In the genomic region with DNA sequence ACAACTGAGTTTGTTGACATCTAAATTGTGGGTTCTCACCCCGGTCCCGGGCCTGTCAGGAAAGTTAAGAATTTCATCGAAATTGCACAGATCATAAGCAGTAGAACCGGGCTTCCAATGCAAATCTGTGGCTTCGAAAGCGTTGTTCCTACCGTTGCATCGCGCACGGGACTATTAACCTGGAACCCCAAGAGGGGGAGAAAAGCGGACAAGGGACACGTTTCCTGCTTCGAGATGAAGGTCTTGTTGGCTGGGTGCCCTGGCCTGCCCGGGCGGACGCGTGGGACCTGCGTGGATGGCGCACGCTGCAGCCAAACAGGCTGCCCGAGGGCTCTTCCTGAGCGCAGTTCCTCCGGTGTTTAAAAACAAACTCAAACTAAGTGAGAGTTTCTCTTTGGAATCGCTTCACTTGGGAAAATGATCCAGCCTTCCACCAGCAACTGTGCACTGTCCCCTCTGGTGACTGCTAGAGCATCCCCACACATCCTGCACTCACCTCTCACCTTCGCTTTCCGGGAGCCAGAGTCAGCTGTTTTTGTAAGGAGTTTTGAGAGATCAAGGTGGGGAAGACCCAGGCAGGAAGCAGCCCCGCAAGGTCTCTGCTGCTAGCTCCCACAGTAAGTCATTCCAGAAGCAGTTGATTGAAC, we compare ENCODE assay signal across 24 cellular contexts. TPM values are rescaled to one million over a fixed set of nuclear protein-coding genes. Genes with fewer than 3 reads are reported as not detected.
DNase-seq lines count a peak whose midpoint lies in the region; ATAC-seq and TF ChIP-seq lines count a peak whose summit lies in the region.
"Had no signal": no experiment of that assay in that cellular context is flagged by ENCODE, and none has a peak within 500 bp of the region (broad histone marks: within the 10 kb centered on the region; RNA-seq: fewer than 3 reads in every experiment).

No MANE protein-coding gene starts in this region.

- TF ChIP-seq CTCF in H9 (conservative IDR thresholded peaks at IDR 0.05) (no peak), neural cell (IDR thresholded peaks at IDR 0.05; ENCODE audit: poor library complexity, severe bottlenecking) (no peak)

- H3K27ac Mint-ChIP-seq in H9: no peak overlapping the region
- H3K27ac Mint-ChIP-seq: HFFc6 had no signal

- intact Hi-C loops in left cardiac atrium (cut with DNase I): loop anchor here in 1 of 2 donors (10.0 kb wide), 1 partner anchor 74 kb away; no protein-coding TSS in a partner anchor

- H3T11ph ChIP-seq in H9 (ENCODE audit: low read length): no peak overlapping the region

- no peaks in the 10 kb centered on the region for H3K79me1 ChIP-seq in H9 (ENCODE audit: insufficient read depth, low read depth, low read length, poor library complexity, severe bottlenecking)

- H3K27ac ChIP-seq in H9 (ENCODE audit: insufficient read length, low read depth, low read length) (no peak overlapping the region), neural cell (ENCODE audit: low read length) (no peak overlapping the region)
- H3K27ac ChIP-seq: breast epithelium, neutrophil had no signal

- no peak overlapping the region for H3K14ac ChIP-seq in H9 (ENCODE audit: insufficient read depth, low read length)

- H3K36me3 Mint-ChIP-seq in H9 (ENCODE audit: insufficient read depth in 1 of 3, low read depth in 3 of 3): no peaks in the 10 kb centered on the region
- H3K36me3 Mint-ChIP-seq: CD4-positive, CD25-positive, alpha-beta regulatory T cell had no signal

- H2BK5ac ChIP-seq in H9 (ENCODE audit: insufficient read length, low read length): no peak overlapping the region

- H3K9me2 ChIP-seq in neural cell (ENCODE audit: insufficient read depth, low read length): no peaks in the 10 kb centered on the region

- no peak overlapping the region for H2BK12ac ChIP-seq in H9 (ENCODE audit: insufficient read length, low read depth, low read length)

- H3K4me2 ChIP-seq in H9 (ENCODE audit: insufficient read depth, insufficient read length, low read length) (peak overlapping the region; percentile 81), neural cell (ENCODE audit: low read length) (no peak overlapping the region)

- no peak for ATAC-seq in left cardiac atrium
- ATAC-seq: left colon; stimulated activated naive CD8-positive, alpha-beta T cell treated with anti-CD3 and anti-CD28 coated beads, Interleukin-15, Interleukin-2, amounts not matched to agents 100 U/mL and 50 U/mL, for 24 hours had no signal

- H3F3A ChIP-seq in neural cell (ENCODE audit: insufficient read depth, low read length, poor library complexity, severe bottlenecking): no peaks in the 10 kb centered on the region

- H2AK5ac ChIP-seq in H9 (ENCODE audit: insufficient read length, low read length): no peak overlapping the region

- H3K79me2 ChIP-seq in H9 (ENCODE audit: insufficient read depth, low read length) (no peaks in the 10 kb centered on the region), neural cell (replicated peaks; ENCODE audit: insufficient read depth, low read length) (no peaks in the 10 kb centered on the region)

- peaks cover 26% of the 10 kb centered on the region for H3K23me2 ChIP-seq in H9 (ENCODE audit: insufficient read length, low read depth, low read length, poor library complexity, severe bottlenecking)

- H3K9ac ChIP-seq in ES-I3 (ENCODE audit: low read depth, low read length) (peak overlapping the region; percentile 56; the same call in 1 of the 2 replicates), H9 (ENCODE audit: extremely low read depth, insufficient read length, low read length) (no peak overlapping the region), neural cell (ENCODE audit: low read length) (no peak overlapping the region)

- no peak overlapping the region for H2AFZ ChIP-seq in H9 (ENCODE audit: low read length)
- no peak overlapping the region for H2AFZ ChIP-seq in neural cell (ENCODE audit: low read depth, low read length)

- H3K23ac ChIP-seq in H9 (ENCODE audit: insufficient read length, low read depth, low read length): no peak overlapping the region

- no peak for TF ChIP-seq RAD21 in neural cell (conservative IDR thresholded peaks at IDR 0.05)

- H2BK15ac ChIP-seq in H9 (ENCODE audit: low read depth, low read length): no peak overlapping the region

- H3K27me3 ChIP-seq in H9 (ENCODE audit: insufficient read depth, low read length) (peaks cover 89% of the 10 kb centered on the region), neural cell (ENCODE audit: insufficient read depth, low read depth, low read length) (peaks cover 100% of the 10 kb centered on the region)

- H2BK120ac ChIP-seq in H9 (ENCODE audit: low read depth, low read length, poor library complexity, severe bottlenecking): no peak overlapping the region

- H3K9me3 ChIP-seq in ES-I3 (ENCODE audit: control insufficient read depth, insufficient read depth, low read length) (no peaks in the 10 kb centered on the region), H9 (ENCODE audit: control insufficient read depth, low read depth, low read length) (no peaks in the 10 kb centered on the region), neural cell (ENCODE audit: low read length) (no peaks in the 10 kb centered on the region)
- H3K9me3 ChIP-seq: neutrophil had no signal

- no peak overlapping the region for H4K8ac ChIP-seq in H9 (replicated peaks; ENCODE audit: insufficient read length, low read depth, low read length)

- no peak overlapping the region for H4K91ac ChIP-seq in H9 (ENCODE audit: insufficient read length, low read depth, low read length)

- H3K9me3 Mint-ChIP-seq in H9: no peaks in the 10 kb centered on the region; a peak in 1 of 5 replicates

- H3K4me1 ChIP-seq in ES-I3 (ENCODE audit: insufficient read depth, low read length) (peaks cover 17% of the 10 kb centered on the region), H9 (ENCODE audit: insufficient read depth, low read length) (peaks cover 9% of the 10 kb centered on the region)
- H3K4me1 ChIP-seq: breast epithelium had no signal

- H2BK20ac ChIP-seq in H9 (ENCODE audit: low read depth, low read length, poor library complexity, severe bottlenecking): no peak overlapping the region

- H3K4ac ChIP-seq in H9 (ENCODE audit: low read depth, low read length): no peak overlapping the region

- peaks cover 42 to 62% of the 10 kb centered on the region in 2 experiments for H3K4me1 Mint-ChIP-seq in H9

- H4K20me1 ChIP-seq in H9 (ENCODE audit: control insufficient read depth, insufficient read depth, insufficient read length) (no peaks in the 10 kb centered on the region), neural cell (ENCODE audit: insufficient read depth) (no peaks in the 10 kb centered on the region)

- peak overlapping the region in 1 of 2 experiments; percentile 84; a peak in 3 of 5 replicates for H3K4me3 Mint-ChIP-seq in H9
- H3K4me3 Mint-ChIP-seq: HFFc6 had no signal

- no peak overlapping the region for H3K56ac ChIP-seq in H9 (ENCODE audit: insufficient read length, low read depth, low read length)

- H3K4me3 ChIP-seq in neural cell (ENCODE audit: low read length): no peak overlapping the region
- H3K4me3 ChIP-seq: breast epithelium had no signal

- peaks cover 99% of the 10 kb centered on the region for H3K27me3 Mint-ChIP-seq in H9 (ENCODE audit: low read depth)

- DNase-seq in H9: no peak
- peak; percentile 29 for DNase-seq in left cardiac atrium
- DNase-seq in ecto neural progenitor cell (ENCODE audit: low spot score): no peak
- no peak for DNase-seq in activated CD4-positive, CD25-positive, alpha-beta regulatory T cell treated with anti-CD3 and anti-CD28 coated beads, Interleukin-2, amount 50 U/mL, for 72 hours
- no peak for DNase-seq in NCI-H82 (lab: John Stamatoyannopoulos, UW)
- DNase-seq: activated CD4-positive, alpha-beta T cell treated with anti-CD3 and anti-CD28 coated beads, Interleukin-2, amount 50 U/mL, for 1 hour; activated CD8-positive, alpha-beta memory T cell treated with anti-CD3 and anti-CD28 coated beads, Interleukin-2, amount 50 U/mL, for 4 hours; activated effector memory CD4-positive, alpha-beta T cell treated with Interleukin-2 at 50 U/mL for 16 hours; CD4-positive, CD25-positive, alpha-beta regulatory T cell; cortex of kidney; HFFc6; Karpas-422; left colon; MV-4-11; NCI-H1694; NCI-H69; stimulated activated CD4-positive, alpha-beta T cell treated with anti-CD3 and anti-CD28 coated beads, Interleukin-2, amount 100 ng/mL, for 48 hours; stimulated activated naive CD8-positive, alpha-beta T cell treated with anti-CD3 and anti-CD28 coated beads, Interleukin-15, Interleukin-2, amounts not matched to agents 100 U/mL and 50 U/mL, for 24 hours had no signal

- WGBS in H9 (ENCODE audit: extremely low coverage, insufficient read length, low lambda C conversion rate): no CpG with 5 or more reads among the region's 27 CpGs

- no peak overlapping the region for H4K5ac ChIP-seq in H9 (ENCODE audit: insufficient read length, low read depth, low read length)

- TF ChIP-seq EP300 in neural cell (conservative IDR thresholded peaks at IDR 0.05; ENCODE audit: poor library complexity, severe bottlenecking): no peak

- H3K36me3 ChIP-seq in ES-I3 (ENCODE audit: insufficient read depth, low read length) (no peaks in the 10 kb centered on the region), neural cell (ENCODE audit: insufficient read depth, low read length) (no peaks in the 10 kb centered on the region)
- H3K36me3 ChIP-seq: breast epithelium, neutrophil had no signal

- no peak overlapping the region for H3K18ac ChIP-seq in H9 (ENCODE audit: insufficient read length, low read depth, low read length)

TF ChIP-seq in neural cell, 6 proteins besides CTCF, POLR2A, EP300 and RAD21:
- TF ChIP-seq EZH2 (IDR thresholded peaks at IDR 0.05; ENCODE audit: borderline replicate concordance, insufficient read depth, low read length, poor library complexity, severe bottlenecking): no peak
- TF ChIP-seq POLR2AphosphoS5 (IDR thresholded peaks at IDR 0.05): peak; percentile 35

RNA-seq across cellular contexts. Expression of a gene that starts 5.1 kb away (rescaled TPM):
- total RNA-seq in H9 (2021) (not detected in 2 replicates), left cardiac atrium (100 to 1,000 TPM; 109 to 126 TPM)
- polyA plus RNA-seq in neural cell: not detected in 2 replicates
- not detected in 2 replicates for polyA minus RNA-seq in neural cell
- total RNA-seq: fibroblast of lung, HFFc6 had no signal
- polyA plus RNA-seq: thymus had no signal

Comparison
In these comparisons a context has a peak if more than half of its experiments do, and no peak if none do; other contexts are left out.
1. RNA of a gene that starts 5.1 kb away (total RNA-seq): 109 to 126 TPM in left cardiac atrium; not detected in H9; every median in the first group is over 100 times any median in the second.